ENCODE assay signal across 1 cellular context in the genomic region with DNA sequence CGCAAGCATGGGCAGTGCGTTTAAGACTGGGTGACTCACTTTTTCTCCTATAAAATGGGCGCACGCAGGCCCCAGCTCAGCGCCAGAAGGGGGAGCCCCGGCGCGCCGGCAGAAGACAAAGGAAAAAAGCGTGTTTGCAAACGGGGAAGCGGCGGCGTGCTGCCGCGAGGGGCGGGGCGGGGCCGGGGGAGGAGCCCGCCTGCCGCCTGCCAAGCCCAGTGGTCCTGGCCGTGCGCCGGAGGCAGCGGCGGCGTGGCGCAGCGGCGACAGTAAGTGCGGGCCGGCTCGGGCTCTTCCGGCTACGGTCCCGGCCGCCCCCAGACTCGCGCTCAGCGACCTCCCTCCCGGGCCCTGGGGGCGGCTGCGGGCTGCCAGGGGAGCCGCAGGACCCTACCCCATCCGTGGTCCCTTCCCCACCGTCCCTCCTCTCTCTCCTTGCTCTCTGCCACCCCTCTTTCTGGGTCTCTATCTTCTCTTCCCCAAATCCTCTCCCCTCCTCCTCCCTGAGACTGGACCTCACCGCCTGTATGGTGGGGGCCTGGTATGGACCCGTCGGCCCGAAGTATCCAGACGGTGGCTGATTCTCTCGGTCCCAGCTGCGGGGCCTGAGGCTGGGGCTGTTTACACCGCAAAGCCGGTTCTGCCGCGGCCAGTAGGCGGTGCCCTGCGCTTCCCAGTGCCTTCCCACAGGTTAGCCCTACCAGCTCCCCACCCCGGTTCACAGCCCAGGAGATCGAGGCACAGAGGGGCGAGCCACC.
TF ChIP-seq lines count a peak whose summit lies in the region.

A gene (plus strand): TSS at position 218 of the 758 bp plus-strand sequence. CDS start 51 bp downstream, at position 269.

TF ChIP-seq in K562, 482 proteins besides CTCF, POLR2A, EP300 and RAD21 (continued from another document and continues in another):
- 0 out of 2 replicates have a peak, but pooled peaks have one; percentile 54 for TF ChIP-seq TGIF2 (CRISPR knock-in tag; IDR thresholded peaks at IDR 0.05)
- TF ChIP-seq RFX5 (IDR thresholded peaks at IDR 0.05; ENCODE audit: low read depth, low read length), result no peak
- peak; percentile 70 for TF ChIP-seq RBM22 (IDR thresholded peaks at IDR 0.05; ENCODE audit: low read depth, low read length, poor library complexity, severe bottlenecking)
- no peak; the same call in 1 of the 2 replicates for TF ChIP-seq GABPA (tag; conservative IDR thresholded peaks at IDR 0.05; ENCODE audit: low read depth)
- no peak for TF ChIP-seq GABPB2 (CRISPR knock-in tag; conservative IDR thresholded peaks at IDR 0.05)
- TF ChIP-seq NCOR1 (IDR thresholded peaks at IDR 0.05), result no peak
- TF ChIP-seq SAP30 (IDR thresholded peaks at IDR 0.05; ENCODE audit: borderline replicate concordance, insufficient read depth, low read depth, low read length, poor library complexity, severe bottlenecking), result peak; percentile 46
- no peak for TF ChIP-seq LCOR (CRISPR knock-in tag; IDR thresholded peaks at IDR 0.05)
- TF ChIP-seq SNRNP70 (optimal IDR thresholded peaks at IDR 0.05; ENCODE audit: low read depth, low read length), result no peak
- TF ChIP-seq, protein P1, sequence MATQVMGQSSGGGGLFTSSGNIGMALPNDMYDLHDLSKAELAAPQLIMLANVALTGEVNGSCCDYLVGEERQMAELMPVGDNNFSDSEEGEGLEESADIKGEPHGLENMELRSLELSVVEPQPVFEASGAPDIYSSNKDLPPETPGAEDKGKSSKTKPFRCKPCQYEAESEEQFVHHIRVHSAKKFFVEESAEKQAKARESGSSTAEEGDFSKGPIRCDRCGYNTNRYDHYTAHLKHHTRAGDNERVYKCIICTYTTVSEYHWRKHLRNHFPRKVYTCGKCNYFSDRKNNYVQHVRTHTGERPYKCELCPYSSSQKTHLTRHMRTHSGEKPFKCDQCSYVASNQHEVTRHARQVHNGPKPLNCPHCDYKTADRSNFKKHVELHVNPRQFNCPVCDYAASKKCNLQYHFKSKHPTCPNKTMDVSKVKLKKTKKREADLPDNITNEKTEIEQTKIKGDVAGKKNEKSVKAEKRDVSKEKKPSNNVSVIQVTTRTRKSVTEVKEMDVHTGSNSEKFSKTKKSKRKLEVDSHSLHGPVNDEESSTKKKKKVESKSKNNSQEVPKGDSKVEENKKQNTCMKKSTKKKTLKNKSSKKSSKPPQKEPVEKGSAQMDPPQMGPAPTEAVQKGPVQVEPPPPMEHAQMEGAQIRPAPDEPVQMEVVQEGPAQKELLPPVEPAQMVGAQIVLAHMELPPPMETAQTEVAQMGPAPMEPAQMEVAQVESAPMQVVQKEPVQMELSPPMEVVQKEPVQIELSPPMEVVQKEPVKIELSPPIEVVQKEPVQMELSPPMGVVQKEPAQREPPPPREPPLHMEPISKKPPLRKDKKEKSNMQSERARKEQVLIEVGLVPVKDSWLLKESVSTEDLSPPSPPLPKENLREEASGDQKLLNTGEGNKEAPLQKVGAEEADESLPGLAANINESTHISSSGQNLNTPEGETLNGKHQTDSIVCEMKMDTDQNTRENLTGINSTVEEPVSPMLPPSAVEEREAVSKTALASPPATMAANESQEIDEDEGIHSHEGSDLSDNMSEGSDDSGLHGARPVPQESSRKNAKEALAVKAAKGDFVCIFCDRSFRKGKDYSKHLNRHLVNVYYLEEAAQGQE (CRISPR knock-in tag; IDR thresholded peaks at IDR 0.05; ENCODE audit: low read depth), result no peak; the same call in 1 of the 2 replicates
- no peak for TF ChIP-seq TCF7L2 (IDR thresholded peaks at IDR 0.05; ENCODE audit: low read depth, low read length)
- TF ChIP-seq, protein P2, sequence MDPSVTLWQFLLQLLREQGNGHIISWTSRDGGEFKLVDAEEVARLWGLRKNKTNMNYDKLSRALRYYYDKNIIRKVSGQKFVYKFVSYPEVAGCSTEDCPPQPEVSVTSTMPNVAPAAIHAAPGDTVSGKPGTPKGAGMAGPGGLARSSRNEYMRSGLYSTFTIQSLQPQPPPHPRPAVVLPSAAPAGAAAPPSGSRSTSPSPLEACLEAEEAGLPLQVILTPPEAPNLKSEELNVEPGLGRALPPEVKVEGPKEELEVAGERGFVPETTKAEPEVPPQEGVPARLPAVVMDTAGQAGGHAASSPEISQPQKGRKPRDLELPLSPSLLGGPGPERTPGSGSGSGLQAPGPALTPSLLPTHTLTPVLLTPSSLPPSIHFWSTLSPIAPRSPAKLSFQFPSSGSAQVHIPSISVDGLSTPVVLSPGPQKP (CRISPR knock-in tag; IDR thresholded peaks at IDR 0.05), result no peak
- TF ChIP-seq, protein P3, sequence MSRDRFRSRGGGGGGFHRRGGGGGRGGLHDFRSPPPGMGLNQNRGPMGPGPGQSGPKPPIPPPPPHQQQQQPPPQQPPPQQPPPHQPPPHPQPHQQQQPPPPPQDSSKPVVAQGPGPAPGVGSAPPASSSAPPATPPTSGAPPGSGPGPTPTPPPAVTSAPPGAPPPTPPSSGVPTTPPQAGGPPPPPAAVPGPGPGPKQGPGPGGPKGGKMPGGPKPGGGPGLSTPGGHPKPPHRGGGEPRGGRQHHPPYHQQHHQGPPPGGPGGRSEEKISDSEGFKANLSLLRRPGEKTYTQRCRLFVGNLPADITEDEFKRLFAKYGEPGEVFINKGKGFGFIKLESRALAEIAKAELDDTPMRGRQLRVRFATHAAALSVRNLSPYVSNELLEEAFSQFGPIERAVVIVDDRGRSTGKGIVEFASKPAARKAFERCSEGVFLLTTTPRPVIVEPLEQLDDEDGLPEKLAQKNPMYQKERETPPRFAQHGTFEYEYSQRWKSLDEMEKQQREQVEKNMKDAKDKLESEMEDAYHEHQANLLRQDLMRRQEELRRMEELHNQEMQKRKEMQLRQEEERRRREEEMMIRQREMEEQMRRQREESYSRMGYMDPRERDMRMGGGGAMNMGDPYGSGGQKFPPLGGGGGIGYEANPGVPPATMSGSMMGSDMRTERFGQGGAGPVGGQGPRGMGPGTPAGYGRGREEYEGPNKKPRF (IDR thresholded peaks at IDR 0.05; ENCODE audit: low read depth, low read length), result no peak
- TF ChIP-seq SMARCA4 (IDR thresholded peaks at IDR 0.05), result peak; percentile 57
- TF ChIP-seq ZSCAN29 (IDR thresholded peaks at IDR 0.05), result peak; percentile 27; the same call in 1 of the 2 replicates
- TF ChIP-seq ZNF184 (CRISPR knock-in tag; IDR thresholded peaks at IDR 0.05), result no peak
- no peak for TF ChIP-seq DIDO1 (tag; IDR thresholded peaks at IDR 0.05; ENCODE audit: low read depth)
- no peak for TF ChIP-seq C11orf30 (IDR thresholded peaks at IDR 0.05; ENCODE audit: low read depth)
- TF ChIP-seq PHB (CRISPR knock-in tag; IDR thresholded peaks at IDR 0.05), result no peak
- TF ChIP-seq, protein P4, sequence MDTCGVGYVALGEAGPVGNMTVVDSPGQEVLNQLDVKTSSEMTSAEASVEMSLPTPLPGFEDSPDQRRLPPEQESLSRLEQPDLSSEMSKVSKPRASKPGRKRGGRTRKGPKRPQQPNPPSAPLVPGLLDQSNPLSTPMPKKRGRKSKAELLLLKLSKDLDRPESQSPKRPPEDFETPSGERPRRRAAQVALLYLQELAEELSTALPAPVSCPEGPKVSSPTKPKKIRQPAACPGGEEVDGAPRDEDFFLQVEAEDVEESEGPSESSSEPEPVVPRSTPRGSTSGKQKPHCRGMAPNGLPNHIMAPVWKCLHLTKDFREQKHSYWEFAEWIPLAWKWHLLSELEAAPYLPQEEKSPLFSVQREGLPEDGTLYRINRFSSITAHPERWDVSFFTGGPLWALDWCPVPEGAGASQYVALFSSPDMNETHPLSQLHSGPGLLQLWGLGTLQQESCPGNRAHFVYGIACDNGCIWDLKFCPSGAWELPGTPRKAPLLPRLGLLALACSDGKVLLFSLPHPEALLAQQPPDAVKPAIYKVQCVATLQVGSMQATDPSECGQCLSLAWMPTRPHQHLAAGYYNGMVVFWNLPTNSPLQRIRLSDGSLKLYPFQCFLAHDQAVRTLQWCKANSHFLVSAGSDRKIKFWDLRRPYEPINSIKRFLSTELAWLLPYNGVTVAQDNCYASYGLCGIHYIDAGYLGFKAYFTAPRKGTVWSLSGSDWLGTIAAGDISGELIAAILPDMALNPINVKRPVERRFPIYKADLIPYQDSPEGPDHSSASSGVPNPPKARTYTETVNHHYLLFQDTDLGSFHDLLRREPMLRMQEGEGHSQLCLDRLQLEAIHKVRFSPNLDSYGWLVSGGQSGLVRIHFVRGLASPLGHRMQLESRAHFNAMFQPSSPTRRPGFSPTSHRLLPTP (IDR thresholded peaks at IDR 0.05; ENCODE audit: borderline replicate concordance, extremely low read depth, insufficient read length), result no peak
- no peak for TF ChIP-seq MYBL2 (IDR thresholded peaks at IDR 0.05; ENCODE audit: low read depth)
- no peak for TF ChIP-seq MYBL2 (CRISPR knock-in tag; IDR thresholded peaks at IDR 0.05; ENCODE audit: borderline replicate concordance)
- TF ChIP-seq PCBP2 (IDR thresholded peaks at IDR 0.05; ENCODE audit: low read depth, low read length, poor library complexity, severe bottlenecking), result no peak
- peak; percentile 67 for TF ChIP-seq KDM5B (IDR thresholded peaks at IDR 0.05; ENCODE audit: insufficient replicate concordance, low read depth, low read length)
- TF ChIP-seq TAL1 (IDR thresholded peaks at IDR 0.05), result no peak
- TF ChIP-seq, protein P5, sequence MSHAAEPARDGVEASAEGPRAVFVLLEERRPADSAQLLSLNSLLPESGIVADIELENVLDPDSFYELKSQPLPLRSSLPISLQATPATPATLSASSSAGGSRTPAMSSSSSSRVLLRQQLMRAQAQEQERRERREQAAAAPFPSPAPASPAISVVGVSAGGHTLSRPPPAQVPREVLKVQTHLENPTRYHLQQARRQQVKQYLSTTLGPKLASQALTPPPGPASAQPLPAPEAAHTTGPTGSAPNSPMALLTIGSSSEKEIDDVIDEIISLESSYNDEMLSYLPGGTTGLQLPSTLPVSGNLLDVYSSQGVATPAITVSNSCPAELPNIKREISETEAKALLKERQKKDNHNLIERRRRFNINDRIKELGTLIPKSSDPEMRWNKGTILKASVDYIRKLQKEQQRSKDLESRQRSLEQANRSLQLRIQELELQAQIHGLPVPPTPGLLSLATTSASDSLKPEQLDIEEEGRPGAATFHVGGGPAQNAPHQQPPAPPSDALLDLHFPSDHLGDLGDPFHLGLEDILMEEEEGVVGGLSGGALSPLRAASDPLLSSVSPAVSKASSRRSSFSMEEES (CRISPR knock-in tag; IDR thresholded peaks at IDR 0.05), result no peak
- TF ChIP-seq ZNF140 (CRISPR knock-in tag; IDR thresholded peaks at IDR 0.05), result no peak
- no peak for TF ChIP-seq TFAM (CRISPR knock-in tag; conservative IDR thresholded peaks at IDR 0.05)
- TF ChIP-seq, protein P6, sequence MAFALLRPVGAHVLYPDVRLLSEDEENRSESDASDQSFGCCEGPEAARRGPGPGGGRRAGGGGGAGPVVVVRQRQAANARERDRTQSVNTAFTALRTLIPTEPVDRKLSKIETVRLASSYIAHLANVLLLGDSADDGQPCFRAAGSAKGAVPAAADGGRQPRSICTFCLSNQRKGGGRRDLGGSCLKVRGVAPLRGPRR (CRISPR knock-in tag; IDR thresholded peaks at IDR 0.05), result no peak
- no peak for TF ChIP-seq EGR1 (conservative IDR thresholded peaks at IDR 0.05)
- TF ChIP-seq CHCHD3 (CRISPR knock-in tag; IDR thresholded peaks at IDR 0.05), result no peak
- TF ChIP-seq NR4A1 (CRISPR knock-in tag; IDR thresholded peaks at IDR 0.05), result peak; percentile 44; the same call in 1 of the 2 replicates
- no peak for TF ChIP-seq NR4A1 (tag; IDR thresholded peaks at IDR 0.05)
- TF ChIP-seq HNRNPL (IDR thresholded peaks at IDR 0.05; ENCODE audit: low read depth, low read length), result peak; percentile 47; the same call in 1 of the 2 replicates
- TF ChIP-seq SAFB (IDR thresholded peaks at IDR 0.05; ENCODE audit: borderline replicate concordance, low read depth, low read length), result no peak
- TF ChIP-seq RAD51 (IDR thresholded peaks at IDR 0.05; ENCODE audit: borderline replicate concordance, low read depth), result no peak
